ENCODE assay signal across 15 cellular contexts in genomic region chr3:13415236-13416001, GRCh38. TPM values are rescaled to one million over a fixed set of nuclear protein-coding genes. Genes with fewer than 3 reads are reported as not detected.
DNase-seq lines count a peak whose midpoint lies in the region; ATAC-seq and TF ChIP-seq lines count a peak whose summit lies in the region.
"Had no signal": no experiment of that assay in that cellular context is flagged by ENCODE, and none has a peak within 500 bp of the region (broad histone marks: within the 10 kb centered on the region; RNA-seq: fewer than 3 reads in every experiment).

No MANE protein-coding gene starts in this region.

- H4K20me1 ChIP-seq in PC-3 (ENCODE audit: low read length): peaks cover 20% of the 10 kb centered on the region

- H2AFZ ChIP-seq in PC-3 (ENCODE audit: low read length): no peak overlapping the region

- peaks cover 78% of the 10 kb centered on the region for H3K79me2 ChIP-seq in PC-3 (ENCODE audit: low read length)

- no peak for TF ChIP-seq CTCF in PC-3 (conservative IDR thresholded peaks at IDR 0.05; ENCODE audit: low read depth, low read length)

- CTCF ChIA-PET in PC-3 (lab: Charles Lee): interaction anchor here (0.6 kb wide), 1 partner anchor 448 kb away, joined by 8 read pairs; no protein-coding TSS in a partner anchor

- peak overlapping the region; percentile 29; the same call in 1 of the 2 replicates for H3K4me2 ChIP-seq in PC-3 (ENCODE audit: low read length)

- H3K4me1 ChIP-seq in PC-3 (ENCODE audit: insufficient read depth, low read length): peaks cover 47% of the 10 kb centered on the region
- peaks cover 55% of the 10 kb centered on the region for H3K4me1 ChIP-seq in effector memory CD4-positive, alpha-beta T cell (ENCODE audit: control insufficient read depth, insufficient read depth, low read length, poor library complexity, severe bottlenecking)

- no peak overlapping the region for H3K27ac ChIP-seq in PC-3 (ENCODE audit: low read length)
- peak overlapping the region; percentile 99 for H3K27ac ChIP-seq in effector memory CD4-positive, alpha-beta T cell (ENCODE audit: insufficient read depth, low read length, poor library complexity, severe bottlenecking)
- H3K27ac ChIP-seq: cardiac muscle cell, epithelial cell of prostate had no signal

- H3K9me2 ChIP-seq in PC-3 (replicated peaks; ENCODE audit: low read length): no peaks in the 10 kb centered on the region

- no peaks in the 10 kb centered on the region for H3K27me3 ChIP-seq in PC-3 (ENCODE audit: low read length)
- H3K27me3 ChIP-seq in effector memory CD4-positive, alpha-beta T cell (replicated peaks; ENCODE audit: control insufficient read depth, insufficient read depth, low read length, poor library complexity, severe bottlenecking): no peaks in the 10 kb centered on the region
- H3K27me3 ChIP-seq: cardiac muscle cell had no signal

- no peak overlapping the region for H3K9ac ChIP-seq in PC-3 (ENCODE audit: low read length)

- intact Hi-C loops in PC-3 (cut with micrococcal nuclease): no loop called here

- DNase-seq in AML-193 (lab: John Stamatoyannopoulos, UW) (peak; percentile 11 to 18), GF-D8 (lab: John Stamatoyannopoulos, UW) (peak; percentile 16), PC-3 (no peak), NCI-H446 (lab: John Stamatoyannopoulos, UW) (no peak), GM03348 (ENCODE audit: low spot score) (no peak), pons (ENCODE audit: low spot score) (no peak), Ammon's horn (ENCODE audit: low spot score) (no peak)
- DNase-seq in effector memory CD4-positive, alpha-beta T cell: no peak
- DNase-seq: activated CD8-positive, alpha-beta memory T cell treated with anti-CD3 and anti-CD28 coated beads, Interleukin-2, amount 50 U/mL, for 4 hours; GOT3; heart right ventricle; left ventricle myocardium superior; NCI-H1694 had no signal

- no peak overlapping the region for H3K4me3 ChIP-seq in PC-3 (ENCODE audit: low read length)
- peak overlapping the region; percentile 12 for H3K4me3 ChIP-seq in effector memory CD4-positive, alpha-beta T cell (ENCODE audit: insufficient read depth, low read depth, low read length, poor library complexity, severe bottlenecking)
- H3K4me3 ChIP-seq: cardiac muscle cell had no signal

- no TSS peak for BruUV-seq in PC-3 (replicated peaks; lab: Mats Ljungman, UMichigan)

- peaks cover 3% of the 10 kb centered on the region; the same call in 1 of the 2 replicates for H3K36me3 ChIP-seq in PC-3 (ENCODE audit: low read depth, low read length)
- no peaks in the 10 kb centered on the region for H3K36me3 ChIP-seq in effector memory CD4-positive, alpha-beta T cell (ENCODE audit: control insufficient read depth, insufficient read depth, low read length)
- H3K36me3 ChIP-seq: cardiac muscle cell, heart right ventricle had no signal

- H3F3A ChIP-seq in PC-3 (ENCODE audit: low read length, unreplicated experiment): peaks cover 7% of the 10 kb centered on the region

- POLR2A ChIA-PET in PC-3 (lab: Charles Lee; ENCODE audit: unreplicated experiment): no interaction called here

- no peaks in the 10 kb centered on the region for H3K9me3 ChIP-seq in PC-3 (ENCODE audit: low read length)
- H3K9me3 ChIP-seq in effector memory CD4-positive, alpha-beta T cell (ENCODE audit: control insufficient read depth, low read length): no peaks in the 10 kb centered on the region
- H3K9me3 ChIP-seq: heart right ventricle had no signal

- no peak for ATAC-seq in PC-3
- ATAC-seq: heart right ventricle, left ventricle myocardium superior had no signal

RNA-seq across cellular contexts. Expression of gene NUP210, which starts 4.7 kb away (rescaled TPM):
- 64.0 and 75.3 TPM in 2 replicates for total RNA-seq in PC-3 (2014; rRNA removed)

Comparison
In these comparisons a context has a peak if more than half of its experiments do, and no peak if none do; other contexts are left out.
1. DNase-seq: peak in AML-193 (2 of 2) and GF-D8 (single experiment); none in PC-3 (single experiment), effector memory CD4-positive, alpha-beta T cell (0 of 3), NCI-H446 (0 of 2), GM03348 (single experiment), pons (single experiment) and Ammon's horn (single experiment).